1 cellular context compared by ENCODE assay signal in the genomic region with DNA sequence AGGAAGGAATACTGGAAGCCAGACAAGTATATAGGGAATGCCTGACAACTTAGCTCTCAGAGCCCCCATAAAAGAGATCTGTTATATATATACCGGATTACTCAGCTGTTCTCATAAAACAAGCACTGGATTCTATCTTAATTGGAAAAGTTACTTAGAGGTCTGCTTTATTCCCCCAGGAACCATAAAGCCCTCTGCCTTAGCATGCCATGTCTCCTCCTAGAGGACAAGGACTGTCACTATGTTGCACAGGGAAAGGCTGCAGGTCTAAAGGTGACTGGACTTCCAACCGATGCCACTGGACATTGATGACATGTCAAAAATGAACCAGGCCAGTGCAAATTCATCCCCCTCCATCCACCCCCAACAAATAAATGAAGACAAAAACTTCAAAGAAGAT.
TF ChIP-seq lines count a peak whose summit lies in the region.

No MANE protein-coding gene starts in this region.

TF ChIP-seq in HEK293, 187 proteins besides CTCF, POLR2A, EP300 and RAD21 (continued from another document and continues in another):
- TF ChIP-seq ZBTB49 (tag by site-specific recombination; IDR thresholded peaks at IDR 0.05; ENCODE audit: low read depth): no peak
- no peak for TF ChIP-seq ZNF19 (tag by site-specific recombination; IDR thresholded peaks at IDR 0.05; ENCODE audit: low read depth)
- TF ChIP-seq SCRT1 (tag by site-specific recombination; IDR thresholded peaks at IDR 0.05; ENCODE audit: borderline replicate concordance): no peak
- TF ChIP-seq ZNF366 (tag by site-specific recombination; conservative IDR thresholded peaks at IDR 0.05): peak; percentile 51
- TF ChIP-seq ZEB2 (tag by site-specific recombination; IDR thresholded peaks at IDR 0.05): peak; percentile 81
- TF ChIP-seq TSHZ1 (tag by site-specific recombination; IDR thresholded peaks at IDR 0.05; ENCODE audit: borderline replicate concordance): peak; percentile 36; the same call in 1 of the 2 replicates
- no peak for TF ChIP-seq ZNF600 (tag by site-specific recombination; IDR thresholded peaks at IDR 0.05)
- TF ChIP-seq BCL11B (tag by site-specific recombination; IDR thresholded peaks at IDR 0.05; ENCODE audit: low read depth): peak; percentile 50; the same call in 1 of the 2 replicates
- TF ChIP-seq, protein P1, sequence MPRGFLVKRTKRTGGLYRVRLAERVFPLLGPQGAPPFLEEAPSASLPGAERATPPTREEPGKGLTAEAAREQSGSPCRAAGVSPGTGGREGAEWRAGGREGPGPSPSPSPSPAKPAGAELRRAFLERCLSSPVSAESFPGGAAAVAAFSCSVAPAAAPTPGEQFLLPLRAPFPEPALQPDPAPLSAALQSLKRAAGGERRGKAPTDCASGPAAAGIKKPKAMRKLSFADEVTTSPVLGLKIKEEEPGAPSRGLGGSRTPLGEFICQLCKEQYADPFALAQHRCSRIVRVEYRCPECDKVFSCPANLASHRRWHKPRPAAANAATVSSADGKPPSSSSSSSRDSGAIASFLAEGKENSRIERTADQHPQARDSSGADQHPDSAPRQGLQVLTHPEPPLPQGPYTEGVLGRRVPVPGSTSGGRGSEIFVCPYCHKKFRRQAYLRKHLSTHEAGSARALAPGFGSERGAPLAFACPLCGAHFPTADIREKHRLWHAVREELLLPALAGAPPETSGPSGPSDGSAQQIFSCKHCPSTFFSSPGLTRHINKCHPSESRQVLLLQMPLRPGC (tag by site-specific recombination; IDR thresholded peaks at IDR 0.05): peak; percentile 63
- peak; percentile 92 for TF ChIP-seq BCL11A (tag by site-specific recombination; IDR thresholded peaks at IDR 0.05; ENCODE audit: low read depth)
- no peak for TF ChIP-seq ZNF791 (tag by site-specific recombination; IDR thresholded peaks at IDR 0.05)
- TF ChIP-seq PRDM1 (tag by site-specific recombination; IDR thresholded peaks at IDR 0.05): no peak
- peak; percentile 21; the same call in 1 of the 2 replicates for TF ChIP-seq TRIM28 (IDR thresholded peaks at IDR 0.05; ENCODE audit: borderline replicate concordance, low read length)
- TF ChIP-seq ZSCAN23 (tag by site-specific recombination; IDR thresholded peaks at IDR 0.05): no peak
- TF ChIP-seq ZNF214 (tag by site-specific recombination; IDR thresholded peaks at IDR 0.05; ENCODE audit: borderline replicate concordance): no peak
- no peak for TF ChIP-seq ZFP3 (tag by site-specific recombination; IDR thresholded peaks at IDR 0.05; ENCODE audit: low read depth)
- TF ChIP-seq ZBTB7A (tag by site-specific recombination; IDR thresholded peaks at IDR 0.05; ENCODE audit: low read depth): no peak
- no peak for TF ChIP-seq MEIS1 (CRISPR knock-in tag; IDR thresholded peaks at IDR 0.05; ENCODE audit: borderline replicate concordance)
- TF ChIP-seq ZNF311 (tag by site-specific recombination; IDR thresholded peaks at IDR 0.05; ENCODE audit: borderline replicate concordance): no peak
- TF ChIP-seq ZNF843 (tag by site-specific recombination; IDR thresholded peaks at IDR 0.05): peak; percentile 86
- TF ChIP-seq PRDM6 (tag by site-specific recombination; IDR thresholded peaks at IDR 0.05): peak; percentile 85
- 0 out of 2 replicates have a peak, but pooled peaks have one; percentile 25 for TF ChIP-seq GLI2 (tag by site-specific recombination; IDR thresholded peaks at IDR 0.05; ENCODE audit: borderline replicate concordance, low read depth)
- no peak for TF ChIP-seq GLIS1 (tag by site-specific recombination; IDR thresholded peaks at IDR 0.05)
- TF ChIP-seq ZNF423 (tag by site-specific recombination; IDR thresholded peaks at IDR 0.05): no peak
- TF ChIP-seq IKZF3 (tag by site-specific recombination; IDR thresholded peaks at IDR 0.05): peak; percentile 79
- peak; percentile 39; the same call in 1 of the 2 replicates for TF ChIP-seq PRDM4 (tag by site-specific recombination; IDR thresholded peaks at IDR 0.05)
- 0 out of 2 replicates have a peak, but pooled peaks have one; percentile 11 for TF ChIP-seq ZBTB8A (tag by site-specific recombination; IDR thresholded peaks at IDR 0.05)
- TF ChIP-seq ZNF626 (tag by site-specific recombination; IDR thresholded peaks at IDR 0.05): no peak
- TF ChIP-seq KLF9 (tag by site-specific recombination; IDR thresholded peaks at IDR 0.05; ENCODE audit: low read depth): no peak
- peak; percentile 61 for TF ChIP-seq ZNF654 (tag by site-specific recombination; IDR thresholded peaks at IDR 0.05; ENCODE audit: low read depth)
- TF ChIP-seq, protein P2, sequence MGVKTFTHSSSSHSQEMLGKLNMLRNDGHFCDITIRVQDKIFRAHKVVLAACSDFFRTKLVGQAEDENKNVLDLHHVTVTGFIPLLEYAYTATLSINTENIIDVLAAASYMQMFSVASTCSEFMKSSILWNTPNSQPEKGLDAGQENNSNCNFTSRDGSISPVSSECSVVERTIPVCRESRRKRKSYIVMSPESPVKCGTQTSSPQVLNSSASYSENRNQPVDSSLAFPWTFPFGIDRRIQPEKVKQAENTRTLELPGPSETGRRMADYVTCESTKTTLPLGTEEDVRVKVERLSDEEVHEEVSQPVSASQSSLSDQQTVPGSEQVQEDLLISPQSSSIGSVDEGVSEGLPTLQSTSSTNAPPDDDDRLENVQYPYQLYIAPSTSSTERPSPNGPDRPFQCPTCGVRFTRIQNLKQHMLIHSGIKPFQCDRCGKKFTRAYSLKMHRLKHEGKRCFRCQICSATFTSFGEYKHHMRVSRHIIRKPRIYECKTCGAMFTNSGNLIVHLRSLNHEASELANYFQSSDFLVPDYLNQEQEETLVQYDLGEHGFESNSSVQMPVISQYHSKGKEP (tag by site-specific recombination; IDR thresholded peaks at IDR 0.05): peak; percentile 65; the same call in 1 of the 2 replicates
- peak; percentile 89; the same call in 1 of the 2 replicates for TF ChIP-seq OVOL3 (tag by site-specific recombination; IDR thresholded peaks at IDR 0.05)
- TF ChIP-seq ZXDB (tag by site-specific recombination; IDR thresholded peaks at IDR 0.05): peak; percentile 73
- TF ChIP-seq ZNF639 (tag by site-specific recombination; IDR thresholded peaks at IDR 0.05): peak; percentile 53; the same call in 1 of the 2 replicates
- TF ChIP-seq, protein P3, sequence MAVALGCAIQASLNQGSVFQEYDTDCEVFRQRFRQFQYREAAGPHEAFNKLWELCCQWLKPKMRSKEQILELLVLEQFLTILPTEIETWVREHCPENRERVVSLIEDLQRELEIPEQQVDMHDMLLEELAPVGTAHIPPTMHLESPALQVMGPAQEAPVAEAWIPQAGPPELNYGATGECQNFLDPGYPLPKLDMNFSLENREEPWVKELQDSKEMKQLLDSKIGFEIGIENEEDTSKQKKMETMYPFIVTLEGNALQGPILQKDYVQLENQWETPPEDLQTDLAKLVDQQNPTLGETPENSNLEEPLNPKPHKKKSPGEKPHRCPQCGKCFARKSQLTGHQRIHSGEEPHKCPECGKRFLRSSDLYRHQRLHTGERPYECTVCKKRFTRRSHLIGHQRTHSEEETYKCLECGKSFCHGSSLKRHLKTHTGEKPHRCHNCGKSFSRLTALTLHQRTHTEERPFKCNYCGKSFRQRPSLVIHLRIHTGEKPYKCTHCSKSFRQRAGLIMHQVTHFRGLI (tag by site-specific recombination; IDR thresholded peaks at IDR 0.05): no peak
- TF ChIP-seq, protein P4, sequence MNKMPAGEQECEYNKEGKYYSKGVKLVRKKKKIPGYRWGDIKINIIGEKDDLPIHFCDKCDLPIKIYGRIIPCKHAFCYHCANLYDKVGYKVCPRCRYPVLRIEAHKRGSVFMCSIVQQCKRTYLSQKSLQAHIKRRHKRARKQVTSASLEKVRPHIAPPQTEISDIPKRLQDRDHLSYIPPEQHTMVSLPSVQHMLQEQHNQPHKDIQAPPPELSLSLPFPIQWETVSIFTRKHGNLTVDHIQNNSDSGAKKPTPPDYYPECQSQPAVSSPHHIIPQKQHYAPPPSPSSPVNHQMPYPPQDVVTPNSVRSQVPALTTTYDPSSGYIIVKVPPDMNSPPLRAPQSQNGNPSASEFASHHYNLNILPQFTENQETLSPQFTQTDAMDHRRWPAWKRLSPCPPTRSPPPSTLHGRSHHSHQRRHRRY (tag by site-specific recombination; IDR thresholded peaks at IDR 0.05): no peak
